ENCODE assay signal across 17 cellular contexts in the genomic region with DNA sequence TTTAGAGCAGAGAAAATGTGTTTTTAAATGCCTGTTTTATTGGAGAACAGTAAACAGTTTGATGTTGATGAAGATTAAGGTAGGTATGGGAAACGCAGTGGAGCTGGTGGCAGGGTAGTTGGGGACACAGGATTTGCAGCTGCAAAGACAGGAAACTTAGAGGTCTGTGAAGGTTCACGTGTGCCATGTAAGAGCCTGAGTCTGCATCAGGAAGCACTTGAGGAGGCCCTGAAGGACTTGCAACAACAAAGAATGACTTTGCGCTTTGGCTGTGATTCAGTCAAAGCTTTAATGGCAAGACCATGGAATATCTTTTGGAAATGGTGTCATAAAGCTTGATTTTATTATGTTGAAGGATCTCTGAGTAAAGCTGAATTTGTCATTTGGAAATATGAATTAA.
DNase-seq lines count a peak whose midpoint lies in the region; ATAC-seq and TF ChIP-seq lines count a peak whose summit lies in the region.
"Had no signal": no experiment of that assay in that cellular context is flagged by ENCODE, and none has a peak within 500 bp of the region (broad histone marks: within the 10 kb centered on the region; RNA-seq: fewer than 3 reads in every experiment).

No MANE protein-coding gene starts in this region.

- no peaks in the 10 kb centered on the region for H3K9me2 ChIP-seq in GM23338 (ENCODE audit: insufficient read depth)

- H3K9ac ChIP-seq in endodermal cell (ENCODE audit: extremely low read depth, low read length, poor library complexity, severe bottlenecking) = no peak overlapping the region

- H3F3A ChIP-seq in GM23338 (replicated peaks; ENCODE audit: low read depth) = no peaks in the 10 kb centered on the region

- DNase-seq in GM23338 (ENCODE audit: low spot score) (no peak), LNCaP clone FGC (ENCODE audit: low read depth) (peak; percentile 42), endodermal cell (no peak), lung (ENCODE audit: low spot score) (no peak)
- DNase-seq in NK-92 treated with Interleukin-12 subunit alpha and Interleukin-12 subunit beta, amount 100 ng/mL, for 24 hours (lab: John Stamatoyannopoulos, UW) = no peak
- DNase-seq in effector memory CD8-positive, alpha-beta T cell = no peak
- DNase-seq: AML-193; Caco-2; CD4-positive, alpha-beta T cell; DMS79 treated with DMSO at 0.1 percent for 48 hours; GF-D8; IMR-90; KBM-7 had no signal

- H3K27me3 ChIP-seq in GM23338 (ENCODE audit: insufficient read depth) = no peaks in the 10 kb centered on the region
- no peaks in the 10 kb centered on the region for H3K27me3 ChIP-seq in endodermal cell (ENCODE audit: control insufficient read depth, insufficient read depth, low read length, poor library complexity, severe bottlenecking)
- no peaks in the 10 kb centered on the region for H3K27me3 ChIP-seq in lung (ENCODE audit: control insufficient read depth, insufficient read depth)

- H3K36me3 ChIP-seq in GM23338 (ENCODE audit: insufficient read depth) (no peaks in the 10 kb centered on the region), endodermal cell (ENCODE audit: control insufficient read depth, insufficient read depth, low read length) (no peaks in the 10 kb centered on the region), lung (ENCODE audit: control insufficient read depth in 2 of 2, insufficient read depth in 2 of 2, low read length in 2 of 2) (no peaks in the 10 kb centered on the region)
- H3K36me3 ChIP-seq: HAP-1 had no signal

- 96 to 97% methylated on average over 3 of the region's 3 CpGs for WGBS in endodermal cell (ENCODE audit: insufficient coverage in 1 of 2, insufficient read length in 1 of 2), 2 experiments
- 19 to 31% methylated on average over 3 of the region's 3 CpGs for WGBS in lung, 2 donors

- H2AFZ ChIP-seq in GM23338 = no peak overlapping the region

- H3K79me2 ChIP-seq in GM23338 (replicated peaks; ENCODE audit: insufficient read depth) = no peaks in the 10 kb centered on the region

- TF ChIP-seq CTCF in GM23338 (conservative IDR thresholded peaks at IDR 0.05; ENCODE audit: low read depth in 2 of 2) (no peak), LNCaP clone FGC (IDR thresholded peaks at IDR 0.05; ENCODE audit: control insufficient read depth, extremely low read depth, insufficient read depth) (no peak), endodermal cell (conservative IDR thresholded peaks at IDR 0.05) (no peak), lung (IDR thresholded peaks at IDR 0.05; ENCODE audit: control extremely low read depth, extremely low read depth) (no peak)

- H3K27ac ChIP-seq in GM23338 (ENCODE audit: low read depth) (no peak overlapping the region), endodermal cell (ENCODE audit: low read depth, low read length) (no peak overlapping the region), lung (ENCODE audit: low read depth in 1 of 2, low read length in 1 of 2) (no peak overlapping the region)
- H3K27ac ChIP-seq: C4-2B, HL-60 had no signal

- H3K36me3 Mint-ChIP-seq in GM23338 (ENCODE audit: low read depth) (no peaks in the 10 kb centered on the region), endodermal cell (ENCODE audit: low read depth) (no peaks in the 10 kb centered on the region)
- no peaks in the 10 kb centered on the region for H3K36me3 Mint-ChIP-seq in effector memory CD8-positive, alpha-beta T cell (ENCODE audit: insufficient read depth)

- H3K4me1 ChIP-seq in GM23338 (ENCODE audit: insufficient read depth) (no peaks in the 10 kb centered on the region; the same call in 1 of the 2 replicates), endodermal cell (ENCODE audit: control insufficient read depth, insufficient read depth, low read length) (no peaks in the 10 kb centered on the region), lung (ENCODE audit: control insufficient read depth in 2 of 2, insufficient read depth in 2 of 2, low read length in 2 of 2) (no peaks in the 10 kb centered on the region)
- H3K4me1 ChIP-seq: Caco-2, HAP-1 had no signal

- H3K9me3 ChIP-seq in endodermal cell (ENCODE audit: control insufficient read depth, low read length) (no peaks in the 10 kb centered on the region), lung (ENCODE audit: control insufficient read depth in 2 of 2, insufficient read depth in 1 of 2, low read length in 1 of 2) (no peaks in the 10 kb centered on the region)
- H3K9me3 ChIP-seq: Caco-2, HAP-1 had no signal

- H3K4me1 Mint-ChIP-seq in GM23338 (peaks cover 13% of the 10 kb centered on the region), endodermal cell (peaks cover 8% of the 10 kb centered on the region)
- no peaks in the 10 kb centered on the region for H3K4me1 Mint-ChIP-seq in effector memory CD8-positive, alpha-beta T cell (ENCODE audit: low read depth in 2 of 2)

- H3K4me3 ChIP-seq in GM23338 (no peak overlapping the region), LNCaP clone FGC (ENCODE audit: low read depth, low read length) (no peak overlapping the region), endodermal cell (ENCODE audit: low read length) (no peak overlapping the region), lung (no peak overlapping the region)
- H3K4me3 ChIP-seq: HAP-1 had no signal

- H3K4me2 ChIP-seq in GM23338 = no peak overlapping the region

- H4K20me1 ChIP-seq in GM23338 (replicated peaks; ENCODE audit: insufficient read depth) = no peaks in the 10 kb centered on the region

- no peaks in the 10 kb centered on the region for H3K9me3 Mint-ChIP-seq in GM23338
- no peaks in the 10 kb centered on the region for H3K9me3 Mint-ChIP-seq in endodermal cell
- H3K9me3 Mint-ChIP-seq in effector memory CD8-positive, alpha-beta T cell = peaks cover 6 to 18% of the 10 kb centered on the region in 2 donors

- no peaks in the 10 kb centered on the region for H3K27me3 Mint-ChIP-seq in GM23338 (ENCODE audit: insufficient read depth, low read depth, poor library complexity)
- no peaks in the 10 kb centered on the region for H3K27me3 Mint-ChIP-seq in endodermal cell (ENCODE audit: insufficient read depth)
- no peaks in the 10 kb centered on the region for H3K27me3 Mint-ChIP-seq in effector memory CD8-positive, alpha-beta T cell
- H3K27me3 Mint-ChIP-seq: CD4-positive, alpha-beta T cell had no signal

- 0 out of 2 replicates have a peak overlapping the region, but pooled peaks have one; percentile 3 for H3K27ac Mint-ChIP-seq in GM23338
- peak overlapping the region; percentile 13 for H3K27ac Mint-ChIP-seq in endodermal cell
- H3K27ac Mint-ChIP-seq in effector memory CD8-positive, alpha-beta T cell = no peak overlapping the region
- H3K27ac Mint-ChIP-seq: CD4-positive, alpha-beta T cell had no signal

- ATAC-seq in GM23338 = no peak
- peak; percentile 11 for ATAC-seq in lung (ENCODE audit: insufficient read depth, low FRiP score)
- ATAC-seq in effector memory CD8-positive, alpha-beta T cell (replicated peaks) = no peak
- ATAC-seq in HG02588 (IDR thresholded peaks at IDR 0.05; ENCODE audit: unreplicated experiment) = no peak

- H3K4me3 Mint-ChIP-seq in GM23338 (no peak overlapping the region), endodermal cell (no peak overlapping the region)
- no peak overlapping the region for H3K4me3 Mint-ChIP-seq in effector memory CD8-positive, alpha-beta T cell
- H3K4me3 Mint-ChIP-seq: CD4-positive, alpha-beta T cell had no signal

TF ChIP-seq in GM23338, 12 proteins besides CTCF, POLR2A, EP300 and RAD21 (continues in another document):
- TF ChIP-seq STAT1 (IDR thresholded peaks at IDR 0.05; ENCODE audit: unreplicated experiment) = no peak
- TF ChIP-seq ZNF114 (CRISPR knock-in tag; IDR thresholded peaks at IDR 0.05) = no peak
- TF ChIP-seq, protein P1, sequence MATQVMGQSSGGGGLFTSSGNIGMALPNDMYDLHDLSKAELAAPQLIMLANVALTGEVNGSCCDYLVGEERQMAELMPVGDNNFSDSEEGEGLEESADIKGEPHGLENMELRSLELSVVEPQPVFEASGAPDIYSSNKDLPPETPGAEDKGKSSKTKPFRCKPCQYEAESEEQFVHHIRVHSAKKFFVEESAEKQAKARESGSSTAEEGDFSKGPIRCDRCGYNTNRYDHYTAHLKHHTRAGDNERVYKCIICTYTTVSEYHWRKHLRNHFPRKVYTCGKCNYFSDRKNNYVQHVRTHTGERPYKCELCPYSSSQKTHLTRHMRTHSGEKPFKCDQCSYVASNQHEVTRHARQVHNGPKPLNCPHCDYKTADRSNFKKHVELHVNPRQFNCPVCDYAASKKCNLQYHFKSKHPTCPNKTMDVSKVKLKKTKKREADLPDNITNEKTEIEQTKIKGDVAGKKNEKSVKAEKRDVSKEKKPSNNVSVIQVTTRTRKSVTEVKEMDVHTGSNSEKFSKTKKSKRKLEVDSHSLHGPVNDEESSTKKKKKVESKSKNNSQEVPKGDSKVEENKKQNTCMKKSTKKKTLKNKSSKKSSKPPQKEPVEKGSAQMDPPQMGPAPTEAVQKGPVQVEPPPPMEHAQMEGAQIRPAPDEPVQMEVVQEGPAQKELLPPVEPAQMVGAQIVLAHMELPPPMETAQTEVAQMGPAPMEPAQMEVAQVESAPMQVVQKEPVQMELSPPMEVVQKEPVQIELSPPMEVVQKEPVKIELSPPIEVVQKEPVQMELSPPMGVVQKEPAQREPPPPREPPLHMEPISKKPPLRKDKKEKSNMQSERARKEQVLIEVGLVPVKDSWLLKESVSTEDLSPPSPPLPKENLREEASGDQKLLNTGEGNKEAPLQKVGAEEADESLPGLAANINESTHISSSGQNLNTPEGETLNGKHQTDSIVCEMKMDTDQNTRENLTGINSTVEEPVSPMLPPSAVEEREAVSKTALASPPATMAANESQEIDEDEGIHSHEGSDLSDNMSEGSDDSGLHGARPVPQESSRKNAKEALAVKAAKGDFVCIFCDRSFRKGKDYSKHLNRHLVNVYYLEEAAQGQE (IDR thresholded peaks at IDR 0.05; ENCODE audit: unreplicated experiment) = no peak
- no peak for TF ChIP-seq ZNF331 (CRISPR knock-in tag; IDR thresholded peaks at IDR 0.05; ENCODE audit: low read depth)
- no peak for TF ChIP-seq POLR2AphosphoS5 (IDR thresholded peaks at IDR 0.05; ENCODE audit: low read depth)
- TF ChIP-seq EZH2 (IDR thresholded peaks at IDR 0.05; ENCODE audit: low read depth, unreplicated experiment) = no peak
- TF ChIP-seq CREB1 (CRISPR knock-in tag; IDR thresholded peaks at IDR 0.05; ENCODE audit: low read depth) = no peak
- no peak for TF ChIP-seq EZH2phosphoT487 (IDR thresholded peaks at IDR 0.05; ENCODE audit: unreplicated experiment)
- TF ChIP-seq JUNB (IDR thresholded peaks at IDR 0.05; ENCODE audit: unreplicated experiment) = no peak

Comparison
In these comparisons a context has a peak if more than half of its experiments do, and no peak if none do; other contexts are left out.
1. H3K27ac Mint-ChIP-seq: peak in GM23338 (single experiment) and endodermal cell (single experiment); none in effector memory CD8-positive, alpha-beta T cell (0 of 2).